In genomic region chr22:46737976-46738641, GRCh38 we compare ENCODE assay signal across 7 cellular contexts.
DNase-seq lines count a peak whose midpoint lies in the region; ATAC-seq and TF ChIP-seq lines count a peak whose summit lies in the region.

A gene with protein sequence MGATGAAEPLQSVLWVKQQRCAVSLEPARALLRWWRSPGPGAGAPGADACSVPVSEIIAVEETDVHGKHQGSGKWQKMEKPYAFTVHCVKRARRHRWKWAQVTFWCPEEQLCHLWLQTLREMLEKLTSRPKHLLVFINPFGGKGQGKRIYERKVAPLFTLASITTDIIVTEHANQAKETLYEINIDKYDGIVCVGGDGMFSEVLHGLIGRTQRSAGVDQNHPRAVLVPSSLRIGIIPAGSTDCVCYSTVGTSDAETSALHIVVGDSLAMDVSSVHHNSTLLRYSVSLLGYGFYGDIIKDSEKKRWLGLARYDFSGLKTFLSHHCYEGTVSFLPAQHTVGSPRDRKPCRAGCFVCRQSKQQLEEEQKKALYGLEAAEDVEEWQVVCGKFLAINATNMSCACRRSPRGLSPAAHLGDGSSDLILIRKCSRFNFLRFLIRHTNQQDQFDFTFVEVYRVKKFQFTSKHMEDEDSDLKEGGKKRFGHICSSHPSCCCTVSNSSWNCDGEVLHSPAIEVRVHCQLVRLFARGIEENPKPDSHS (minus strand): TSS chr22:46738252. CDS start chr22:46738148, 104 bp downstream.

- intact Hi-C loops in tibial artery (cut with DNase I; ENCODE audit: low total_unique reads), result no loop called here

- peaks cover 2% of the 10 kb centered on the region for H3K27me3 Mint-ChIP-seq in nephron (ENCODE audit: low read depth)

- no peaks in the 10 kb centered on the region for H3K36me3 ChIP-seq in tibial artery

- no peaks in the 10 kb centered on the region for H3K27me3 ChIP-seq in tibial artery

- H3K4me1 Mint-ChIP-seq in nephron, result peaks cover 35% of the 10 kb centered on the region

- H3K4me3 ChIP-seq in foreskin fibroblast (ENCODE audit: low read depth in 1 of 2, low read length in 2 of 2) (peak within 1 kb of the TSS; percentile 62 to 66), tibial artery (peak within 1 kb of the TSS; percentile 60 to 85)

- H3K27ac Mint-ChIP-seq in nephron, result peak within 1 kb of the TSS; percentile 68 to 90 (median 86)

- DNase-seq in activated naive CD4-positive, alpha-beta T cell (lab: John Stamatoyannopoulos, UW), result peak; percentile 25 to 68 (median 47)
- DNase-seq in foreskin fibroblast (peak; percentile 71 to 88), tibial artery (peak; percentile 75 to 89)

- H3K4me1 ChIP-seq in tibial artery, result peaks cover 6 to 51% (median 45%) of the 10 kb centered on the region in 4 donors

- peak; percentile 43 for ATAC-seq in HG03280 (IDR thresholded peaks at IDR 0.05; ENCODE audit: unreplicated experiment)

- TF ChIP-seq CTCF in foreskin fibroblast (IDR thresholded peaks at IDR 0.05; ENCODE audit: low read depth, low read length), result no peak
- no peak for TF ChIP-seq CTCF in nephron (IDR thresholded peaks at IDR 0.05; ENCODE audit: unreplicated experiment in 3 of 3)
- TF ChIP-seq CTCF in tibial artery (IDR thresholded peaks at IDR 0.05), result no peak

- no peaks in the 10 kb centered on the region for H3K9me3 Mint-ChIP-seq in nephron

- no peaks in the 10 kb centered on the region for H3K36me3 Mint-ChIP-seq in nephron (ENCODE audit: low read depth)

- peak; percentile 73 for TF ChIP-seq POLR2A in GM15510 (IDR thresholded peaks at IDR 0.05; ENCODE audit: borderline replicate concordance, extremely low read depth, insufficient read length)
- TF ChIP-seq POLR2A in Raji (IDR thresholded peaks at IDR 0.05; ENCODE audit: insufficient read depth, low read depth, low read length), result peak; percentile 46; the same call in 1 of the 2 replicates

- H3K4me3 Mint-ChIP-seq in nephron, result peak within 1 kb of the TSS; percentile 96 to 97 (median 97)

- H3K9me3 ChIP-seq in tibial artery, result no peaks in the 10 kb centered on the region

- H3K27ac ChIP-seq in tibial artery, result peak within 1 kb of the TSS; percentile 82 to 92

Comparison
In these comparisons a context has a peak if more than half of its experiments do, and no peak if none do; other contexts are left out.
1. Peak in every context shown above with its lines: DNase-seq, ATAC-seq, H3K4me3 ChIP-seq and H3K27ac ChIP-seq.